In the genomic region with DNA sequence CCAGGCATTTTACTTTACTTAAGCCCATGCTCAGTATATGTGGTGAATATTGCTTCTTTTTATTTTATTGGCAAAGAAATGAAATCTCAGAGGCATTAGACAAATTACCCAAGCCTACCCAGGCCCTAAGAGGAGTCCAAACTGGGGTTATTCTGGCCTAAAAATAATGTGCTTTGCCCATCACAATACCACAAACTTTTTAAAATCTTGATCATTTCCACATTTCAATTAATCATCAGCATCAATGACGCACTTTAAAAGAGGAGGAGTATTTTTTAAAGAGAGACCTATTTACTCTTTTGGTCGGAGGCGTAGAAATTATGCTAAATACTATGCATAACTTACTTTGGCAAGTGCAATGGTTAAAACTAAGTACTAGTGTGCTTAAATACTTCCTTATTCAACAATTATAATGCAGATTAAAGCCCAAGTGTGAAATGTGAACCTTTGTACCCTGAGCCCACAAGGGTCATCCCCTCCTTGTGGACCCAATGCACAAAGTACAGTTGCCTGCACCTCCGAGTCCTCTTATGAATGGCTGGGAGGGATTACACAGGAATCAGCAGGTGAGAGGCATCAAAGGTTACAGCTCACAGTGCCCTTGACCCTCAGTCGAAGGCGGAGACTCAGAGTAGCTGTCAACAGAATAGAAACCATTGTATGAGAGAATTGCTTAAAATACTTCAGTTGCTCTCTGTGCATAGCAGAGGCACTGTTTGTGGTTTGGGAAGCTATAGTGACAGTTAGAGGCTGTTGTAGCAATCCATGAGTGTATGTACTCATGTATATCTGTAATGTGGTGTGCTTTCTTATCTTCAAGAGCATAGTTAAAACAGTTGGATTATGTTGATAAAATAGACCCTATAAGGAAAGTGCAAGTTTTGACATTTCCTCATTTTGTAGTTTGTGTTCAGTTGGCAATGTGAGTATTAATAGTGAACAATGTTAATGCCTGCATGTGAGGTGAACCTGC, we compare ENCODE assay signal across 1 cellular context.
TF ChIP-seq lines count a peak whose summit lies in the region.

No MANE protein-coding gene starts in this region.

TF ChIP-seq in HepG2, 621 proteins besides CTCF, POLR2A, EP300 and RAD21 (continued from another document and continues in another):
- TF ChIP-seq, protein P1, sequence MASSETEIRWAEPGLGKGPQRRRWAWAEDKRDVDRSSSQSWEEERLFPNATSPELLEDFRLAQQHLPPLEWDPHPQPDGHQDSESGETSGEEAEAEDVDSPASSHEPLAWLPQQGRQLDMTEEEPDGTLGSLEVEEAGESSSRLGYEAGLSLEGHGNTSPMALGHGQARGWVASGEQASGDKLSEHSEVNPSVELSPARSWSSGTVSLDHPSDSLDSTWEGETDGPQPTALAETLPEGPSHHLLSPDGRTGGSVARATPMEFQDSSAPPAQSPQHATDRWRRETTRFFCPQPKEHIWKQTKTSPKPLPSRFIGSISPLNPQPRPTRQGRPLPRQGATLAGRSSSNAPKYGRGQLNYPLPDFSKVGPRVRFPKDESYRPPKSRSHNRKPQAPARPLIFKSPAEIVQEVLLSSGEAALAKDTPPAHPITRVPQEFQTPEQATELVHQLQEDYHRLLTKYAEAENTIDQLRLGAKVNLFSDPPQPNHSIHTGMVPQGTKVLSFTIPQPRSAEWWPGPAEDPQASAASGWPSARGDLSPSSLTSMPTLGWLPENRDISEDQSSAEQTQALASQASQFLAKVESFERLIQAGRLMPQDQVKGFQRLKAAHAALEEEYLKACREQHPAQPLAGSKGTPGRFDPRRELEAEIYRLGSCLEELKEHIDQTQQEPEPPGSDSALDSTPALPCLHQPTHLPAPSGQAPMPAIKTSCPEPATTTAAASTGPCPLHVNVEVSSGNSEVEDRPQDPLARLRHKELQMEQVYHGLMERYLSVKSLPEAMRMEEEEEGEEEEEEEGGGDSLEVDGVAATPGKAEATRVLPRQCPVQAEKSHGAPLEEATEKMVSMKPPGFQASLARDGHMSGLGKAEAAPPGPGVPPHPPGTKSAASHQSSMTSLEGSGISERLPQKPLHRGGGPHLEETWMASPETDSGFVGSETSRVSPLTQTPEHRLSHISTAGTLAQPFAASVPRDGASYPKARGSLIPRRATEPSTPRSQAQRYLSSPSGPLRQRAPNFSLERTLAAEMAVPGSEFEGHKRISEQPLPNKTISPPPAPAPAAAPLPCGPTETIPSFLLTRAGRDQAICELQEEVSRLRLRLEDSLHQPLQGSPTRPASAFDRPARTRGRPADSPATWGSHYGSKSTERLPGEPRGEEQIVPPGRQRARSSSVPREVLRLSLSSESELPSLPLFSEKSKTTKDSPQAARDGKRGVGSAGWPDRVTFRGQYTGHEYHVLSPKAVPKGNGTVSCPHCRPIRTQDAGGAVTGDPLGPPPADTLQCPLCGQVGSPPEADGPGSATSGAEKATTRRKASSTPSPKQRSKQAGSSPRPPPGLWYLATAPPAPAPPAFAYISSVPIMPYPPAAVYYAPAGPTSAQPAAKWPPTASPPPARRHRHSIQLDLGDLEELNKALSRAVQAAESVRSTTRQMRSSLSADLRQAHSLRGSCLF (CRISPR knock-in tag; IDR thresholded peaks at IDR 0.05; ENCODE audit: borderline replicate concordance): no peak
- TF ChIP-seq MED13 (CRISPR knock-in tag; IDR thresholded peaks at IDR 0.05) (0 out of 2 replicates have a peak, but pooled peaks have one; percentile 47), RELA (CRISPR knock-in tag; IDR thresholded peaks at IDR 0.05) (no peak), RFXAP (CRISPR knock-in tag; IDR thresholded peaks at IDR 0.05; ENCODE audit: borderline replicate concordance) (peak; percentile 68; the same call in 1 of the 2 replicates), ZNF274 (CRISPR knock-in tag; IDR thresholded peaks at IDR 0.05) (no peak), BRD4 (CRISPR knock-in tag; IDR thresholded peaks at IDR 0.05) (no peak), BRCA1 (CRISPR knock-in tag; IDR thresholded peaks at IDR 0.05) (peak; percentile 70; the same call in 1 of the 2 replicates), CHD4 (IDR thresholded peaks at IDR 0.05; ENCODE audit: borderline replicate concordance, low read length) (peak; percentile 68; the same call in 1 of the 2 replicates), AHR (CRISPR knock-in tag; IDR thresholded peaks at IDR 0.05) (no peak), GABPA (IDR thresholded peaks at IDR 0.05; ENCODE audit: low read depth, low read length) (no peak), GABPA (CRISPR knock-in tag; IDR thresholded peaks at IDR 0.05; ENCODE audit: low read depth) (no peak; the same call in 1 of the 2 replicates), RXRA (CRISPR knock-in tag; IDR thresholded peaks at IDR 0.05) (peak; percentile 94; the same call in 1 of the 2 replicates), ZNF451 (CRISPR knock-in tag; IDR thresholded peaks at IDR 0.05) (no peak; the same call in 1 of the 2 replicates), YEATS2 (CRISPR knock-in tag; IDR thresholded peaks at IDR 0.05; ENCODE audit: borderline replicate concordance) (peak; percentile 38; the same call in 1 of the 2 replicates), SMYD3 (CRISPR knock-in tag; IDR thresholded peaks at IDR 0.05) (peak; percentile 96), HDAC1 (CRISPR knock-in tag; IDR thresholded peaks at IDR 0.05) (peak; percentile 94), ATF1 (CRISPR knock-in tag; IDR thresholded peaks at IDR 0.05) (peak; percentile 46), HMG20B (CRISPR knock-in tag; conservative IDR thresholded peaks at IDR 0.05) (peak; percentile 83; the same call in 1 of the 2 replicates), ETV5 (CRISPR knock-in tag; IDR thresholded peaks at IDR 0.05; ENCODE audit: borderline replicate concordance) (peak; percentile 74; the same call in 1 of the 2 replicates), ZNF816 (CRISPR knock-in tag; IDR thresholded peaks at IDR 0.05; ENCODE audit: borderline replicate concordance) (no peak), MTF1 (CRISPR knock-in tag; IDR thresholded peaks at IDR 0.05) (no peak), KAT8 (CRISPR knock-in tag; IDR thresholded peaks at IDR 0.05) (peak; percentile 70), ZNF614 (CRISPR knock-in tag; IDR thresholded peaks at IDR 0.05; ENCODE audit: borderline replicate concordance) (peak; percentile 89; the same call in 1 of the 2 replicates)
- TF ChIP-seq, protein P2, sequence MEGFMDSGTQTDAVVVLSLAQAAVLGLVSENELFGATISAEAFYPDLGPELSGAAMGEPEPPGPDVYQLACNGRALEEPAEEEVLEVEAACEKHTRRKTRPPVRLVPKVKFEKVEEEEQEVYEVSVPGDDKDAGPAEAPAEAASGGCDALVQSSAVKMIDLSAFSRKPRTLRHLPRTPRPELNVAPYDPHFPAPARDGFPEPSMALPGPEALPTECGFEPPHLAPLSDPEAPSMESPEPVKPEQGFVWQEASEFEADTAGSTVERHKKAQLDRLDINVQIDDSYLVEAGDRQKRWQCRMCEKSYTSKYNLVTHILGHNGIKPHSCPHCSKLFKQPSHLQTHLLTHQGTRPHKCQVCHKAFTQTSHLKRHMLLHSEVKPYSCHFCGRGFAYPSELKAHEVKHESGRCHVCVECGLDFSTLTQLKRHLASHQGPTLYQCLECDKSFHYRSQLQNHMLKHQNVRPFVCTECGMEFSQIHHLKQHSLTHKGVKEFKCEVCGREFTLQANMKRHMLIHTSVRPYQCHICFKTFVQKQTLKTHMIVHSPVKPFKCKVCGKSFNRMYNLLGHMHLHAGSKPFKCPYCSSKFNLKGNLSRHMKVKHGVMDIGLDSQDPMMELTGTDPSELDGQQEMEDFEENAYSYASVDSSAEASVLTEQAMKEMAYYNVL (CRISPR knock-in tag; IDR thresholded peaks at IDR 0.05; ENCODE audit: borderline replicate concordance): peak; percentile 24; the same call in 1 of the 2 replicates
- TF ChIP-seq, protein P3, sequence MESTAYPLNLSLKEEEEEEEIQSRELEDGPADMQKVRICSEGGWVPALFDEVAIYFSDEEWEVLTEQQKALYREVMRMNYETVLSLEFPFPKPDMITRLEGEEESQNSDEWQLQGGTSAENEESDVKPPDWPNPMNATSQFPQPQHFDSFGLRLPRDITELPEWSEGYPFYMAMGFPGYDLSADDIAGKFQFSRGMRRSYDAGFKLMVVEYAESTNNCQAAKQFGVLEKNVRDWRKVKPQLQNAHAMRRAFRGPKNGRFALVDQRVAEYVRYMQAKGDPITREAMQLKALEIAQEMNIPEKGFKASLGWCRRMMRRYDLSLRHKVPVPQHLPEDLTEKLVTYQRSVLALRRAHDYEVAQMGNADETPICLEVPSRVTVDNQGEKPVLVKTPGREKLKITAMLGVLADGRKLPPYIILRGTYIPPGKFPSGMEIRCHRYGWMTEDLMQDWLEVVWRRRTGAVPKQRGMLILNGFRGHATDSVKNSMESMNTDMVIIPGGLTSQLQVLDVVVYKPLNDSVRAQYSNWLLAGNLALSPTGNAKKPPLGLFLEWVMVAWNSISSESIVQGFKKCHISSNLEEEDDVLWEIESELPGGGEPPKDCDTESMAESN (CRISPR knock-in tag; conservative IDR thresholded peaks at IDR 0.05): no peak
- TF ChIP-seq, protein P4, sequence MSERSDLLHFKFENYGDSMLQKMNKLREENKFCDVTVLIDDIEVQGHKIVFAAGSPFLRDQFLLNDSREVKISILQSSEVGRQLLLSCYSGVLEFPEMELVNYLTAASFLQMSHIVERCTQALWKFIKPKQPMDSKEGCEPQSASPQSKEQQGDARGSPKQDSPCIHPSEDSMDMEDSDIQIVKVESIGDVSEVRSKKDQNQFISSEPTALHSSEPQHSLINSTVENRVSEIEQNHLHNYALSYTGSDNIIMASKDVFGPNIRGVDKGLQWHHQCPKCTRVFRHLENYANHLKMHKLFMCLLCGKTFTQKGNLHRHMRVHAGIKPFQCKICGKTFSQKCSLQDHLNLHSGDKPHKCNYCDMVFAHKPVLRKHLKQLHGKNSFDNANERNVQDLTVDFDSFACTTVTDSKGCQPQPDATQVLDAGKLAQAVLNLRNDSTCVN (CRISPR knock-in tag; IDR thresholded peaks at IDR 0.05; ENCODE audit: borderline replicate concordance): no peak
- TF ChIP-seq, protein P5, sequence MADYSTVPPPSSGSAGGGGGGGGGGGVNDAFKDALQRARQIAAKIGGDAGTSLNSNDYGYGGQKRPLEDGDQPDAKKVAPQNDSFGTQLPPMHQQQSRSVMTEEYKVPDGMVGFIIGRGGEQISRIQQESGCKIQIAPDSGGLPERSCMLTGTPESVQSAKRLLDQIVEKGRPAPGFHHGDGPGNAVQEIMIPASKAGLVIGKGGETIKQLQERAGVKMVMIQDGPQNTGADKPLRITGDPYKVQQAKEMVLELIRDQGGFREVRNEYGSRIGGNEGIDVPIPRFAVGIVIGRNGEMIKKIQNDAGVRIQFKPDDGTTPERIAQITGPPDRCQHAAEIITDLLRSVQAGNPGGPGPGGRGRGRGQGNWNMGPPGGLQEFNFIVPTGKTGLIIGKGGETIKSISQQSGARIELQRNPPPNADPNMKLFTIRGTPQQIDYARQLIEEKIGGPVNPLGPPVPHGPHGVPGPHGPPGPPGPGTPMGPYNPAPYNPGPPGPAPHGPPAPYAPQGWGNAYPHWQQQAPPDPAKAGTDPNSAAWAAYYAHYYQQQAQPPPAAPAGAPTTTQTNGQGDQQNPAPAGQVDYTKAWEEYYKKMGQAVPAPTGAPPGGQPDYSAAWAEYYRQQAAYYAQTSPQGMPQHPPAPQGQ (CRISPR knock-in tag; IDR thresholded peaks at IDR 0.05; ENCODE audit: borderline replicate concordance): no peak
- TF ChIP-seq, protein P6, sequence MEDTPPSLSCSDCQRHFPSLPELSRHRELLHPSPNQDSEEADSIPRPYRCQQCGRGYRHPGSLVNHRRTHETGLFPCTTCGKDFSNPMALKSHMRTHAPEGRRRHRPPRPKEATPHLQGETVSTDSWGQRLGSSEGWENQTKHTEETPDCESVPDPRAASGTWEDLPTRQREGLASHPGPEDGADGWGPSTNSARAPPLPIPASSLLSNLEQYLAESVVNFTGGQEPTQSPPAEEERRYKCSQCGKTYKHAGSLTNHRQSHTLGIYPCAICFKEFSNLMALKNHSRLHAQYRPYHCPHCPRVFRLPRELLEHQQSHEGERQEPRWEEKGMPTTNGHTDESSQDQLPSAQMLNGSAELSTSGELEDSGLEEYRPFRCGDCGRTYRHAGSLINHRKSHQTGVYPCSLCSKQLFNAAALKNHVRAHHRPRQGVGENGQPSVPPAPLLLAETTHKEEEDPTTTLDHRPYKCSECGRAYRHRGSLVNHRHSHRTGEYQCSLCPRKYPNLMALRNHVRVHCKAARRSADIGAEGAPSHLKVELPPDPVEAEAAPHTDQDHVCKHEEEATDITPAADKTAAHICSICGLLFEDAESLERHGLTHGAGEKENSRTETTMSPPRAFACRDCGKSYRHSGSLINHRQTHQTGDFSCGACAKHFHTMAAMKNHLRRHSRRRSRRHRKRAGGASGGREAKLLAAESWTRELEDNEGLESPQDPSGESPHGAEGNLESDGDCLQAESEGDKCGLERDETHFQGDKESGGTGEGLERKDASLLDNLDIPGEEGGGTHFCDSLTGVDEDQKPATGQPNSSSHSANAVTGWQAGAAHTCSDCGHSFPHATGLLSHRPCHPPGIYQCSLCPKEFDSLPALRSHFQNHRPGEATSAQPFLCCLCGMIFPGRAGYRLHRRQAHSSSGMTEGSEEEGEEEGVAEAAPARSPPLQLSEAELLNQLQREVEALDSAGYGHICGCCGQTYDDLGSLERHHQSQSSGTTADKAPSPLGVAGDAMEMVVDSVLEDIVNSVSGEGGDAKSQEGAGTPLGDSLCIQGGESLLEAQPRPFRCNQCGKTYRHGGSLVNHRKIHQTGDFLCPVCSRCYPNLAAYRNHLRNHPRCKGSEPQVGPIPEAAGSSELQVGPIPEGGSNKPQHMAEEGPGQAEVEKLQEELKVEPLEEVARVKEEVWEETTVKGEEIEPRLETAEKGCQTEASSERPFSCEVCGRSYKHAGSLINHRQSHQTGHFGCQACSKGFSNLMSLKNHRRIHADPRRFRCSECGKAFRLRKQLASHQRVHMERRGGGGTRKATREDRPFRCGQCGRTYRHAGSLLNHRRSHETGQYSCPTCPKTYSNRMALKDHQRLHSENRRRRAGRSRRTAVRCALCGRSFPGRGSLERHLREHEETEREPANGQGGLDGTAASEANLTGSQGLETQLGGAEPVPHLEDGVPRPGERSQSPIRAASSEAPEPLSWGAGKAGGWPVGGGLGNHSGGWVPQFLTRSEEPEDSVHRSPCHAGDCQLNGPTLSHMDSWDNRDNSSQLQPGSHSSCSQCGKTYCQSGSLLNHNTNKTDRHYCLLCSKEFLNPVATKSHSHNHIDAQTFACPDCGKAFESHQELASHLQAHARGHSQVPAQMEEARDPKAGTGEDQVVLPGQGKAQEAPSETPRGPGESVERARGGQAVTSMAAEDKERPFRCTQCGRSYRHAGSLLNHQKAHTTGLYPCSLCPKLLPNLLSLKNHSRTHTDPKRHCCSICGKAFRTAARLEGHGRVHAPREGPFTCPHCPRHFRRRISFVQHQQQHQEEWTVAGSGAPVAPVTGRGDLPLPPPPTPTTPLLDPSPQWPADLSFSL (CRISPR knock-in tag; IDR thresholded peaks at IDR 0.05): peak; percentile 43; the same call in 1 of the 2 replicates
- TF ChIP-seq, protein P7, sequence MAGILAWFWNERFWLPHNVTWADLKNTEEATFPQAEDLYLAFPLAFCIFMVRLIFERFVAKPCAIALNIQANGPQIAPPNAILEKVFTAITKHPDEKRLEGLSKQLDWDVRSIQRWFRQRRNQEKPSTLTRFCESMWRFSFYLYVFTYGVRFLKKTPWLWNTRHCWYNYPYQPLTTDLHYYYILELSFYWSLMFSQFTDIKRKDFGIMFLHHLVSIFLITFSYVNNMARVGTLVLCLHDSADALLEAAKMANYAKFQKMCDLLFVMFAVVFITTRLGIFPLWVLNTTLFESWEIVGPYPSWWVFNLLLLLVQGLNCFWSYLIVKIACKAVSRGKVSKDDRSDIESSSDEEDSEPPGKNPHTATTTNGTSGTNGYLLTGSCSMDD (CRISPR knock-in tag; IDR thresholded peaks at IDR 0.05): no peak
- TF ChIP-seq, protein P8, sequence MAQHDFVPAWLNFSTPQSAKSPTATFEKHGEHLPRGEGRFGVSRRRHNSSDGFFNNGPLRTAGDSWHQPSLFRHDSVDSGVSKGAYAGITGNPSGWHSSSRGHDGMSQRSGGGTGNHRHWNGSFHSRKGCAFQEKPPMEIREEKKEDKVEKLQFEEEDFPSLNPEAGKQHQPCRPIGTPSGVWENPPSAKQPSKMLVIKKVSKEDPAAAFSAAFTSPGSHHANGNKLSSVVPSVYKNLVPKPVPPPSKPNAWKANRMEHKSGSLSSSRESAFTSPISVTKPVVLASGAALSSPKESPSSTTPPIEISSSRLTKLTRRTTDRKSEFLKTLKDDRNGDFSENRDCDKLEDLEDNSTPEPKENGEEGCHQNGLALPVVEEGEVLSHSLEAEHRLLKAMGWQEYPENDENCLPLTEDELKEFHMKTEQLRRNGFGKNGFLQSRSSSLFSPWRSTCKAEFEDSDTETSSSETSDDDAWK (CRISPR knock-in tag; IDR thresholded peaks at IDR 0.05): no peak
